Comparison of ENCODE assay signal across 38 cellular contexts in the genomic region with DNA sequence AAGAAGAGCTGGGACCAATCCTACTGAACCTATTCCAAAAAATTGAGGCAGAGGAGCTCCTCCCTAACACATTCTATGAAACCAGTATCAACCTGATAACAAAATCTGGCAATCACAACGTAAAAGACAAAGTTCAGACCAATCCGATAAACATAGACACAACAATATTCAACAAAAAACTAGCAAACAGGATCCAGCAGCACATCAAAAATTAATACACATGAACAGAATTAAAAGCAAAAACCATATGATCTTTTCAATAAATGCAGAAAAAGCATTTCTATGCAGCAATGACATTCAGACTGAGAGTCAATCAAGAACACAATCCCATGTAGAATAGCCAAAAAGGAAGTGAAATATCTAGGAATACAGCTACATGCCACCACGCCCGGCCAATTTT. TPM values are rescaled to one million over a fixed set of nuclear protein-coding genes. Genes with fewer than 3 reads are reported as not detected.
"Had no signal": no experiment of that assay in that cellular context is flagged by ENCODE, and none has a peak within 500 bp of the region (broad histone marks: within the 10 kb centered on the region; RNA-seq: fewer than 3 reads in every experiment).

No MANE protein-coding gene starts in this region.

- H3K36me3 ChIP-seq: MG63 had no signal

- H3K4me3 ChIP-seq: MG63 had no signal

- H3K27me3 ChIP-seq: MG63 had no signal

- DNase-seq: Karpas-422, Kasumi-1, MG63, MM.1S, MV-4-11, NCI-H1048, NCI-H1092, NCI-H1092 treated with DMSO at 0.1 percent for 48 hours, NCI-H1105, NCI-H1105 treated with DMSO at 0.1 percent for 48 hours, NCI-H1417, NCI-H1417 treated with DMSO at 0.1 percent for 48 hours, NCI-H1436, NCI-H1436 treated with DMSO at 0.1 percent for 48 hours, NCI-H146, NCI-H1694, NCI-H1694 treated with DMSO at 0.1 percent for 48 hours, NCI-H187, NCI-H187 treated with DMSO at 0.1 percent for 48 hours, NCI-H1930, NCI-H2029, NCI-H2029 treated with DMSO at 0.1 percent for 48 hours, NCI-H2081, NCI-H2081 treated with DMSO at 0.1 percent for 48 hours, NCI-H2107, NCI-H2171, NCI-H2171 treated with DMSO at 0.1 percent for 48 hours, NCI-H2227 treated with DMSO at 0.1 percent for 48 hours, NCI-H226, NCI-H345, NCI-H446, NCI-H446 treated with DMSO at 0.1 percent for 48 hours, NCI-H510A, NCI-H510A treated with DMSO at 0.1 percent for 48 hours, NCI-H524 had no signal

RNA-seq across cellular contexts. Expression of gene CLEC14A, which starts 7.0 kb away (rescaled TPM):
- total RNA-seq: LHCN-M2, MCF 10A, NCI-H460 had no signal

RNA-seq across cellular contexts. Expression of gene SSTR1, which starts 55.1 kb away (rescaled TPM):
- total RNA-seq: NCI-H460 had no signal
